In genomic region chr19:35828694-35829301, GRCh38 we compare ENCODE assay signal across 1 cellular context.
TF ChIP-seq lines count a peak whose summit lies in the region.

No MANE protein-coding gene starts in this region.

TF ChIP-seq in HepG2, 621 proteins besides CTCF, POLR2A, EP300 and RAD21 (continued from another document and continues in another):
- TF ChIP-seq ZGPAT (CRISPR knock-in tag; IDR thresholded peaks at IDR 0.05) (peak; percentile 48; the same call in 1 of the 2 replicates), ZNF780A (CRISPR knock-in tag; IDR thresholded peaks at IDR 0.05) (peak; percentile 86), ADNP (CRISPR knock-in tag; IDR thresholded peaks at IDR 0.05) (no peak), HNF4A (CRISPR knock-in tag; IDR thresholded peaks at IDR 0.05) (no peak), GPN1 (CRISPR knock-in tag; IDR thresholded peaks at IDR 0.05; ENCODE audit: borderline replicate concordance) (peak; percentile 77; the same call in 1 of the 2 replicates), CEBPG (CRISPR knock-in tag; IDR thresholded peaks at IDR 0.05) (peak; percentile 43; the same call in 1 of the 2 replicates), MTA1 (CRISPR knock-in tag; IDR thresholded peaks at IDR 0.05; ENCODE audit: borderline replicate concordance) (no peak), RBM39 (IDR thresholded peaks at IDR 0.05; ENCODE audit: low read depth, low read length, poor library complexity, severe bottlenecking) (no peak), IRF2 (CRISPR knock-in tag; IDR thresholded peaks at IDR 0.05) (peak; percentile 92), SRY (CRISPR knock-in tag; IDR thresholded peaks at IDR 0.05) (peak; percentile 99), DBP (CRISPR knock-in tag; IDR thresholded peaks at IDR 0.05; ENCODE audit: not compliant biosample characterization) (peak; percentile 67), SMARCE1 (IDR thresholded peaks at IDR 0.05; ENCODE audit: borderline replicate concordance) (no peak), SALL2 (CRISPR knock-in tag; IDR thresholded peaks at IDR 0.05) (peak; percentile 67), NR1H2 (CRISPR knock-in tag; IDR thresholded peaks at IDR 0.05; ENCODE audit: borderline replicate concordance, low read depth) (peak; percentile 86; the same call in 1 of the 2 replicates), TRIM24 (CRISPR knock-in tag; IDR thresholded peaks at IDR 0.05) (no peak), IRX3 (CRISPR knock-in tag; IDR thresholded peaks at IDR 0.05; ENCODE audit: borderline replicate concordance, low read depth) (0 out of 2 replicates have a peak, but pooled peaks have one; percentile 66), HOXA7 (CRISPR knock-in tag; IDR thresholded peaks at IDR 0.05) (no peak), CHCHD3 (CRISPR knock-in tag; IDR thresholded peaks at IDR 0.05) (no peak), PAWR (CRISPR knock-in tag; IDR thresholded peaks at IDR 0.05; ENCODE audit: borderline replicate concordance) (no peak), NFYC (CRISPR knock-in tag; IDR thresholded peaks at IDR 0.05) (peak; percentile 48), ZNF180 (CRISPR knock-in tag; IDR thresholded peaks at IDR 0.05; ENCODE audit: borderline replicate concordance, low read depth) (no peak; the same call in 1 of the 2 replicates), IRF1 (CRISPR knock-in tag; IDR thresholded peaks at IDR 0.05; ENCODE audit: low read depth) (0 out of 2 replicates have a peak, but pooled peaks have one; percentile 46), PAX8 (CRISPR knock-in tag; IDR thresholded peaks at IDR 0.05; ENCODE audit: borderline replicate concordance) (no peak; the same call in 1 of the 2 replicates), KDM2A (CRISPR knock-in tag; IDR thresholded peaks at IDR 0.05; ENCODE audit: borderline replicate concordance, low read depth) (peak; percentile 81), GABPB1 (CRISPR knock-in tag; IDR thresholded peaks at IDR 0.05) (peak; percentile 49; the same call in 1 of the 2 replicates), TBX3 (IDR thresholded peaks at IDR 0.05; ENCODE audit: borderline replicate concordance) (no peak), ZNF710 (CRISPR knock-in tag; IDR thresholded peaks at IDR 0.05; ENCODE audit: borderline replicate concordance) (0 out of 2 replicates have a peak, but pooled peaks have one; percentile 43), MED1 (CRISPR knock-in tag; IDR thresholded peaks at IDR 0.05) (peak; percentile 59), U2AF2 (IDR thresholded peaks at IDR 0.05; ENCODE audit: low read depth, low read length) (no peak), SOX13 (IDR thresholded peaks at IDR 0.05) (no peak), SOX13 (CRISPR knock-in tag; conservative IDR thresholded peaks at IDR 0.05 in 1 of 2, IDR thresholded peaks at IDR 0.05 in 1 of 2) (peak in 1 of 2 experiments; percentile 71; a peak in 2 of 4 replicates), FOXA3 (CRISPR knock-in tag; IDR thresholded peaks at IDR 0.05) (peak; percentile 63; the same call in 1 of the 2 replicates), MAFF (IDR thresholded peaks at IDR 0.05; ENCODE audit: low read depth, low read length) (no peak), FOXO4 (CRISPR knock-in tag; conservative IDR thresholded peaks at IDR 0.05) (peak; percentile 97; the same call in 1 of the 2 replicates), XBP1 (CRISPR knock-in tag; IDR thresholded peaks at IDR 0.05) (peak; percentile 96), LCORL (IDR thresholded peaks at IDR 0.05) (no peak), LCORL (CRISPR knock-in tag; IDR thresholded peaks at IDR 0.05) (no peak), ELF4 (CRISPR knock-in tag; IDR thresholded peaks at IDR 0.05; ENCODE audit: borderline replicate concordance) (no peak), ZNF350 (CRISPR knock-in tag; IDR thresholded peaks at IDR 0.05; ENCODE audit: borderline replicate concordance, low read depth) (peak; percentile 64), BRD4 (CRISPR knock-in tag; IDR thresholded peaks at IDR 0.05) (no peak), DZIP1 (CRISPR knock-in tag; IDR thresholded peaks at IDR 0.05) (peak; percentile 90; the same call in 1 of the 2 replicates), ESRRA (CRISPR knock-in tag; IDR thresholded peaks at IDR 0.05; ENCODE audit: low read depth) (no peak), ZKSCAN1 (IDR thresholded peaks at IDR 0.05; ENCODE audit: low read length) (no peak), RXRA (CRISPR knock-in tag; IDR thresholded peaks at IDR 0.05) (peak; percentile 41; the same call in 1 of the 2 replicates), ZNF556 (CRISPR knock-in tag; IDR thresholded peaks at IDR 0.05; ENCODE audit: borderline replicate concordance) (peak; percentile 47; the same call in 1 of the 2 replicates), RFXAP (CRISPR knock-in tag; IDR thresholded peaks at IDR 0.05; ENCODE audit: borderline replicate concordance) (0 out of 2 replicates have a peak, but pooled peaks have one; percentile 55), SKI (IDR thresholded peaks at IDR 0.05; ENCODE audit: partially characterized antibody) (no peak), SMARCC2 (IDR thresholded peaks at IDR 0.05) (no peak), ARID4A (CRISPR knock-in tag; IDR thresholded peaks at IDR 0.05; ENCODE audit: borderline replicate concordance) (peak; percentile 88), ZFP37 (CRISPR knock-in tag; IDR thresholded peaks at IDR 0.05; ENCODE audit: borderline replicate concordance) (peak; percentile 97), KAT8 (CRISPR knock-in tag; IDR thresholded peaks at IDR 0.05) (peak; percentile 71; the same call in 1 of the 2 replicates), MAZ (IDR thresholded peaks at IDR 0.05; ENCODE audit: borderline replicate concordance, low read depth, low read length) (no peak), MAZ (CRISPR knock-in tag; IDR thresholded peaks at IDR 0.05; ENCODE audit: low read depth) (0 out of 2 replicates have a peak, but pooled peaks have one; percentile 54), ZNF224 (CRISPR knock-in tag; IDR thresholded peaks at IDR 0.05) (peak; percentile 77; the same call in 1 of the 2 replicates), TCF7L2 (IDR thresholded peaks at IDR 0.05; ENCODE audit: low read depth, low read length) (no peak), HOXA3 (CRISPR knock-in tag; IDR thresholded peaks at IDR 0.05) (peak; percentile 74), KAT7 (CRISPR knock-in tag; IDR thresholded peaks at IDR 0.05; ENCODE audit: borderline replicate concordance) (0 out of 2 replicates have a peak, but pooled peaks have one; percentile 44), SIX4 (CRISPR knock-in tag; IDR thresholded peaks at IDR 0.05) (peak; percentile 87), ZNF121 (CRISPR knock-in tag; IDR thresholded peaks at IDR 0.05) (peak; percentile 39; the same call in 1 of the 2 replicates), GTF2F1 (IDR thresholded peaks at IDR 0.05; ENCODE audit: low read length) (no peak), RBAK (CRISPR knock-in tag; IDR thresholded peaks at IDR 0.05) (no peak), ZKSCAN8 (CRISPR knock-in tag; IDR thresholded peaks at IDR 0.05; ENCODE audit: borderline replicate concordance) (0 out of 2 replicates have a peak, but pooled peaks have one; percentile 24), SMAD3 (CRISPR knock-in tag; IDR thresholded peaks at IDR 0.05) (peak; percentile 97), MBD4 (IDR thresholded peaks at IDR 0.05; ENCODE audit: borderline replicate concordance, low read length) (no peak), TEAD3 (CRISPR knock-in tag; optimal IDR thresholded peaks at IDR 0.05; ENCODE audit: borderline replicate concordance) (peak; percentile 61)
